Comparison of ENCODE assay signal across 1 cellular context in the genomic region with DNA sequence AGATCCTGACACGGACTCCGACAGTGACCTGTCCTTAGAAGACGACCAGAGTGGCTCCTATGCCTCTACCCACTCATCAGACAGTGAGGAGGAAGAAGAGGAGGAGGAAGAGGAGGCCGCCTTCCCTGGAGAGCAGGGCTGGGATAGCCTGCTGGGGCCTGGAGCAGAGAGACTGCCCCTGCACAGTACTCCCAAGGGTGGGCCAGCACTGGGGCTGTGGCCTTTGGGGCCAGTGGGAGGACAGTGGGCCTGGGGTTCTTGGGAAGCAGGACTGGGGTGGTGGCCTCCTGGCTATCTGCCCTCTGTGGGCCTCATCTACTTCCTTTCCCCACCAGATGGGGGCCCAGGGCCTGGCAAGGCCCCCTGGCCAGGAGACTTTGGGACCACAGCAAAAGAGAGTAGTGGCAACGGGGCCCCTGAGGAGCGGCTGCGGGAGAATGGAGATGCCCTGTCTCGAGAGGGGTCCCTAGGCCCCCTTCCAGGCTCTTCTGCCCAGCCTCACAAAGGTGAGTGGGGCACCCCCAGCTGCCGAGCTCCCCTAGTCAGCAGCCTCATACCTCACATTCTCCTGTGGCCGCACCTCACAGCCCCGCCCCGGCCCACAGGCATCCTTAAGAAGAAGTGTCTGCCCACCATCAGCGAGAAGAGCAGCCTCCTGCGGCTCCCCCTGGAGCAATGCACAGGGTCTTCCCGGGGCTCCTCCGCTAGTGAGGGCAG.
TF ChIP-seq lines count a peak whose summit lies in the region.

No MANE protein-coding gene starts in this region.

TF ChIP-seq in HCT116, 20 proteins besides CTCF, POLR2A, EP300 and RAD21:
- TF ChIP-seq ZFX (IDR thresholded peaks at IDR 0.05) (no peak), CBX3 (IDR thresholded peaks at IDR 0.05; ENCODE audit: low read depth) (no peak), YY1 (IDR thresholded peaks at IDR 0.05; ENCODE audit: extremely low read depth, insufficient replicate concordance, low read depth, low read length) (no peak), FOSL1 (IDR thresholded peaks at IDR 0.05; ENCODE audit: low read depth) (no peak), EZH2 (IDR thresholded peaks at IDR 0.05) (no peak), EZH2phosphoT487 (IDR thresholded peaks at IDR 0.05; ENCODE audit: borderline replicate concordance) (no peak)
- TF ChIP-seq, protein P1, sequence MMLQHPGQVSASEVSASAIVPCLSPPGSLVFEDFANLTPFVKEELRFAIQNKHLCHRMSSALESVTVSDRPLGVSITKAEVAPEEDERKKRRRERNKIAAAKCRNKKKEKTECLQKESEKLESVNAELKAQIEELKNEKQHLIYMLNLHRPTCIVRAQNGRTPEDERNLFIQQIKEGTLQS (IDR thresholded peaks at IDR 0.05) = no peak
